Comparison of ENCODE assay signal across 1 cellular context in genomic region chr19:31272707-31273106, GRCh38.
TF ChIP-seq lines count a peak whose summit lies in the region.

No MANE protein-coding gene starts in this region.

TF ChIP-seq in WTC11, 78 proteins besides CTCF, POLR2A, EP300 and RAD21 (continued from another document):
- TF ChIP-seq AFF4 (CRISPR knock-in tag; IDR thresholded peaks at IDR 0.05; ENCODE audit: borderline replicate concordance), result no peak
- TF ChIP-seq, protein P1, sequence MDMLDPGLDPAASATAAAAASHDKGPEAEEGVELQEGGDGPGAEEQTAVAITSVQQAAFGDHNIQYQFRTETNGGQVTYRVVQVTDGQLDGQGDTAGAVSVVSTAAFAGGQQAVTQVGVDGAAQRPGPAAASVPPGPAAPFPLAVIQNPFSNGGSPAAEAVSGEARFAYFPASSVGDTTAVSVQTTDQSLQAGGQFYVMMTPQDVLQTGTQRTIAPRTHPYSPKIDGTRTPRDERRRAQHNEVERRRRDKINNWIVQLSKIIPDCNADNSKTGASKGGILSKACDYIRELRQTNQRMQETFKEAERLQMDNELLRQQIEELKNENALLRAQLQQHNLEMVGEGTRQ (CRISPR knock-in tag; IDR thresholded peaks at IDR 0.05), result no peak
- TF ChIP-seq ZNF138 (CRISPR knock-in tag; conservative IDR thresholded peaks at IDR 0.05), result no peak
- no peak for TF ChIP-seq ZNF425 (CRISPR knock-in tag; conservative IDR thresholded peaks at IDR 0.05)
- TF ChIP-seq ZNF232 (CRISPR knock-in tag; IDR thresholded peaks at IDR 0.05), result no peak
